1 cellular context compared by ENCODE assay signal in the genomic region with DNA sequence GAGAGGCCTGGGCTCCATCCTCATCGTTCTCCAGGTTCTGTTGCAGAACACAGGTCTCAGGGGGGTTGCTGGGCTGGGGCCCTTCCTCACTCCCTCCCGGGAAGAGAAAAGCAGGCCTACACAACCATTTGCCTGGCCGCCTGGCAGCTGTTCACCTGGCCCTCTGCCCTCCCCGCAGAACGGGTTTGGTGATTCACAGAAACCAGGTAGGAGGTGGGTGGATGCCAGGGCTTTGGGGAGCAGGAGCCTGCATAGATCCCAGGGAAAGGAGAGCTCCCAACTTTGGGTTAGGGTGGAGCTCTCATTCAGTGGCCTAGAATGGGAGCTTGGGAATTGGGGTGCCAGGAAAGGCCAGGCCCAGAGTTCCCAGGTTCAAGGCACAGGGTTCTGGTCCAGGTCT.
A peak's percentile ranks its signal among the peaks of the same experiment; 100 is the strongest.
TF ChIP-seq lines count a peak whose summit lies in the region.

No MANE protein-coding gene starts in this region.

TF ChIP-seq in HepG2, 621 proteins besides CTCF, POLR2A, EP300 and RAD21:
- no peak for TF ChIP-seq ELK4 (CRISPR knock-in tag; IDR thresholded peaks at IDR 0.05; ENCODE audit: borderline replicate concordance)
- no peak for TF ChIP-seq ZNF713 (CRISPR knock-in tag; IDR thresholded peaks at IDR 0.05)
- TF ChIP-seq, protein P1, sequence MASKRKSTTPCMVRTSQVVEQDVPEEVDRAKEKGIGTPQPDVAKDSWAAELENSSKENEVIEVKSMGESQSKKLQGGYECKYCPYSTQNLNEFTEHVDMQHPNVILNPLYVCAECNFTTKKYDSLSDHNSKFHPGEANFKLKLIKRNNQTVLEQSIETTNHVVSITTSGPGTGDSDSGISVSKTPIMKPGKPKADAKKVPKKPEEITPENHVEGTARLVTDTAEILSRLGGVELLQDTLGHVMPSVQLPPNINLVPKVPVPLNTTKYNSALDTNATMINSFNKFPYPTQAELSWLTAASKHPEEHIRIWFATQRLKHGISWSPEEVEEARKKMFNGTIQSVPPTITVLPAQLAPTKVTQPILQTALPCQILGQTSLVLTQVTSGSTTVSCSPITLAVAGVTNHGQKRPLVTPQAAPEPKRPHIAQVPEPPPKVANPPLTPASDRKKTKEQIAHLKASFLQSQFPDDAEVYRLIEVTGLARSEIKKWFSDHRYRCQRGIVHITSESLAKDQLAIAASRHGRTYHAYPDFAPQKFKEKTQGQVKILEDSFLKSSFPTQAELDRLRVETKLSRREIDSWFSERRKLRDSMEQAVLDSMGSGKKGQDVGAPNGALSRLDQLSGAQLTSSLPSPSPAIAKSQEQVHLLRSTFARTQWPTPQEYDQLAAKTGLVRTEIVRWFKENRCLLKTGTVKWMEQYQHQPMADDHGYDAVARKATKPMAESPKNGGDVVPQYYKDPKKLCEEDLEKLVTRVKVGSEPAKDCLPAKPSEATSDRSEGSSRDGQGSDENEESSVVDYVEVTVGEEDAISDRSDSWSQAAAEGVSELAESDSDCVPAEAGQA (IDR thresholded peaks at IDR 0.05; ENCODE audit: low read depth) = no peak
- TF ChIP-seq, protein P1 (CRISPR knock-in tag; IDR thresholded peaks at IDR 0.05; ENCODE audit: borderline replicate concordance) = no peak
- 0 out of 2 replicates have a peak, but pooled peaks have one; percentile 6 for TF ChIP-seq IKZF5 (CRISPR knock-in tag; IDR thresholded peaks at IDR 0.05)
- 0 out of 2 replicates have a peak, but pooled peaks have one; percentile 10 for TF ChIP-seq FOSL2 (CRISPR knock-in tag; IDR thresholded peaks at IDR 0.05)
- TF ChIP-seq NFKBIZ (CRISPR knock-in tag; IDR thresholded peaks at IDR 0.05) = no peak
- no peak for TF ChIP-seq ZNF143 (CRISPR knock-in tag; IDR thresholded peaks at IDR 0.05)
- TF ChIP-seq ZZZ3 (CRISPR knock-in tag; IDR thresholded peaks at IDR 0.05; ENCODE audit: borderline replicate concordance) = no peak
- TF ChIP-seq RARA (CRISPR knock-in tag; IDR thresholded peaks at IDR 0.05) = no peak
- TF ChIP-seq TSC22D2 (CRISPR knock-in tag; IDR thresholded peaks at IDR 0.05; ENCODE audit: borderline replicate concordance) = no peak
